26 cellular contexts compared by ENCODE assay signal in genomic region chr7:8056431-8056830, GRCh38.
DNase-seq lines count a peak whose midpoint lies in the region; ATAC-seq and TF ChIP-seq lines count a peak whose summit lies in the region.
"Had no signal": no experiment of that assay in that cellular context is flagged by ENCODE, and none has a peak within 500 bp of the region (broad histone marks: within the 10 kb centered on the region; RNA-seq: fewer than 3 reads in every experiment).

No MANE protein-coding gene starts in this region.

- no peaks in the 10 kb centered on the region for H3K9me3 ChIP-seq in T-helper 17 cell (ENCODE audit: control insufficient read depth, low read length, poor library complexity, severe bottlenecking)
- H3K9me3 ChIP-seq: A549, ascending aorta, left ventricle myocardium inferior, MG63, SK-N-SH, thoracic aorta had no signal

- peaks cover 18% of the 10 kb centered on the region for H3K4me1 Mint-ChIP-seq in activated CD4-positive, alpha-beta T cell treated with anti-CD3 and anti-CD28 coated beads for 36 hours
- H3K4me1 Mint-ChIP-seq in T-helper 17 cell (peaks cover 12% of the 10 kb centered on the region), chondrocyte (ENCODE audit: low read depth) (no peaks in the 10 kb centered on the region)

- peaks cover 22% of the 10 kb centered on the region for H3K36me3 Mint-ChIP-seq in activated CD4-positive, alpha-beta T cell treated with anti-CD3 and anti-CD28 coated beads for 36 hours (ENCODE audit: low read depth)
- H3K36me3 Mint-ChIP-seq in T-helper 17 cell (ENCODE audit: low read depth): peaks cover 9% of the 10 kb centered on the region
- H3K36me3 Mint-ChIP-seq in chondrocyte (ENCODE audit: low read depth): peaks cover 7% of the 10 kb centered on the region

- H3K27ac Mint-ChIP-seq in activated CD4-positive, alpha-beta T cell treated with anti-CD3 and anti-CD28 coated beads for 36 hours: peak overlapping the region; percentile 73
- H3K27ac Mint-ChIP-seq in T-helper 17 cell (peak overlapping the region; percentile 49), chondrocyte (ENCODE audit: unreplicated experiment) (no peak overlapping the region)
- H3K27ac Mint-ChIP-seq: CD4-positive, alpha-beta T cell; T-helper 1 cell treated with Interleukin-12 subunit alpha and Interleukin-12 subunit beta and Interleukin-4 antibody, amounts not matched to agents 30 μg/mL and 1 μg/mL, for 36 hours had no signal

- CTCF ChIA-PET in activated CD4-positive, alpha-beta T cell treated with anti-CD3 and anti-CD28 coated beads for 36 hours (lab: Charles Lee): interaction anchor here (0.6 kb wide), 1 partner anchor 543 kb away, joined by 3 read pairs; no protein-coding TSS in a partner anchor

- H3K27me3 Mint-ChIP-seq in activated CD4-positive, alpha-beta T cell treated with anti-CD3 and anti-CD28 coated beads for 36 hours: no peaks in the 10 kb centered on the region
- H3K27me3 Mint-ChIP-seq in T-helper 17 cell (no peaks in the 10 kb centered on the region), chondrocyte (ENCODE audit: low read depth) (no peaks in the 10 kb centered on the region)
- H3K27me3 Mint-ChIP-seq: CD4-positive, alpha-beta T cell had no signal

- H3K4me3 Mint-ChIP-seq in activated CD4-positive, alpha-beta T cell treated with anti-CD3 and anti-CD28 coated beads for 36 hours: no peak overlapping the region
- H3K4me3 Mint-ChIP-seq in T-helper 17 cell (no peak overlapping the region), chondrocyte (ENCODE audit: unreplicated experiment) (no peak overlapping the region)
- H3K4me3 Mint-ChIP-seq: CD4-positive, alpha-beta T cell; T-helper 1 cell treated with Interleukin-12 subunit alpha and Interleukin-12 subunit beta and Interleukin-4 antibody, amounts not matched to agents 30 μg/mL and 1 μg/mL, for 36 hours had no signal

- DNase-seq in activated CD4-positive, alpha-beta T cell treated with anti-CD3 and anti-CD28 coated beads for 36 hours: no peak
- no peak for DNase-seq in activated CD4-positive, alpha-beta T cell treated with anti-CD3 and anti-CD28 coated beads, Interleukin-2, amount 50 U/mL, for 4 hours
- DNase-seq in EH (ENCODE audit: low read depth) (peak; percentile 21), T-helper 17 cell (no peak), fibroblast of mammary gland (ENCODE audit: low read depth) (peak; percentile 12), GM10266 (ENCODE audit: extremely low spot score) (no peak), chondrocyte (ENCODE audit: low spot score) (no peak)
- DNase-seq: activated naive CD4-positive, alpha-beta T cell treated with Interleukin-2 at 50 U/mL for 16 hours; AML-193; CD4-positive, alpha-beta T cell; H7; left ventricle myocardium inferior; MG63; NCI-H1436; NCI-H2081; NCI-H524 treated with DMSO at 0.1 percent for 48 hours; right cardiac atrium; SK-N-SH; stimulated activated CD4-positive, alpha-beta T cell treated with anti-CD3 and anti-CD28 coated beads, Interleukin-1b, Interleukin-23, amount 100 ng/mL, for 48 hours; stimulated activated naive CD4-positive, alpha-beta T cell treated with Interleukin-2 at 50 U/mL for 16 hours had no signal

- no peak overlapping the region for H3K4me3 ChIP-seq in fibroblast of mammary gland (ENCODE audit: control insufficient read depth, low read depth, low read length)
- H3K4me3 ChIP-seq: A549, ascending aorta, left ventricle myocardium inferior, MG63, thoracic aorta had no signal

- intact Hi-C loops in activated CD4-positive, alpha-beta T cell treated with anti-CD3 and anti-CD28 coated beads for 36 hours (cut with DNase I, micrococcal nuclease): no loop called here

- ATAC-seq in activated CD4-positive, alpha-beta T cell treated with anti-CD3 and anti-CD28 coated beads for 36 hours: no peak
- ATAC-seq in T-helper 17 cell (no peak), GM18873 (IDR thresholded peaks at IDR 0.05; ENCODE audit: low FRiP score, unreplicated experiment) (no peak)
- ATAC-seq: A549, right cardiac atrium, Right ventricle myocardium inferior had no signal

- TF ChIP-seq CTCF in fibroblast of mammary gland (conservative IDR thresholded peaks at IDR 0.05; ENCODE audit: control insufficient read depth, insufficient read depth, low read depth, low read length) (no peak), GM10266 (IDR thresholded peaks at IDR 0.05; ENCODE audit: control insufficient read depth, insufficient read depth, low read depth, missing control alignments) (no peak), chondrocyte (IDR thresholded peaks at IDR 0.05) (no peak)

- POLR2A ChIA-PET in activated CD4-positive, alpha-beta T cell treated with anti-CD3 and anti-CD28 coated beads for 36 hours (lab: Charles Lee): no interaction called here

- H3K9me3 Mint-ChIP-seq in activated CD4-positive, alpha-beta T cell treated with anti-CD3 and anti-CD28 coated beads for 36 hours (ENCODE audit: low read depth): no peaks in the 10 kb centered on the region
- no peaks in the 10 kb centered on the region for H3K9me3 Mint-ChIP-seq in chondrocyte (ENCODE audit: low read depth)
- H3K9me3 Mint-ChIP-seq: CD4-positive, alpha-beta T cell; T-helper 1 cell treated with Interleukin-12 subunit alpha and Interleukin-12 subunit beta and Interleukin-4 antibody, amounts not matched to agents 30 μg/mL and 1 μg/mL, for 36 hours had no signal

Comparison
In these comparisons a context has a peak if more than half of its experiments do, and no peak if none do; other contexts are left out.
1. DNase-seq: peak in EH (single experiment) and fibroblast of mammary gland (single experiment); none in activated CD4-positive, alpha-beta T cell treated with anti-CD3 and anti-CD28 coated beads for 36 hours (single experiment), activated CD4-positive, alpha-beta T cell treated with anti-CD3 and anti-CD28 coated beads, Interleukin-2, amount 50 U/mL, for 4 hours (0 of 2), T-helper 17 cell (0 of 3), GM10266 (single experiment) and chondrocyte (single experiment).